In genomic region chr14:63893701-63894458, GRCh38 we compare ENCODE assay signal across 11 cellular contexts. TPM values are rescaled to one million over a fixed set of nuclear protein-coding genes. Genes with fewer than 3 reads are reported as not detected.
DNase-seq lines count a peak whose midpoint lies in the region; ATAC-seq and TF ChIP-seq lines count a peak whose summit lies in the region.
"Had no signal": no experiment of that assay in that cellular context is flagged by ENCODE, and none has a peak within 500 bp of the region (broad histone marks: within the 10 kb centered on the region; RNA-seq: fewer than 3 reads in every experiment).

No MANE protein-coding gene starts in this region.

- peaks cover 35% of the 10 kb centered on the region for H3K4me1 Mint-ChIP-seq in nephron progenitor cell

- no peak overlapping the region for H3K4me3 ChIP-seq in AG09309 (ENCODE audit: control insufficient read depth, low read depth, low read length)
- H3K4me3 ChIP-seq in fibroblast of the aortic adventitia (ENCODE audit: low read depth, low read length): no peak overlapping the region
- H3K4me3 ChIP-seq: HAP-1 had no signal

- H3K9me3 Mint-ChIP-seq in nephron progenitor cell: no peaks in the 10 kb centered on the region

- ATAC-seq in omental fat pad (ENCODE audit: low FRiP score): peak; percentile 88
- ATAC-seq in GM21367 (IDR thresholded peaks at IDR 0.05; ENCODE audit: unreplicated experiment): no peak

- TF ChIP-seq CTCF in AG09309 (IDR thresholded peaks at IDR 0.05; ENCODE audit: control insufficient read depth, insufficient read depth, low read depth, low read length, missing control alignments) (no peak), fibroblast of the aortic adventitia (IDR thresholded peaks at IDR 0.05; ENCODE audit: insufficient read depth, low read length) (no peak), omental fat pad (IDR thresholded peaks at IDR 0.05) (no peak), nephron progenitor cell (IDR thresholded peaks at IDR 0.05) (no peak)

- no peak overlapping the region for H3K4me3 Mint-ChIP-seq in nephron progenitor cell

- peaks cover 2% of the 10 kb centered on the region for H3K27me3 Mint-ChIP-seq in nephron progenitor cell (ENCODE audit: low read depth, poor library complexity)

- H3K36me3 Mint-ChIP-seq in nephron progenitor cell (ENCODE audit: low read depth): peaks cover 6% of the 10 kb centered on the region

- DNase-seq in AG09309 (ENCODE audit: low read depth) (peak; percentile 82), RPMI7951 (ENCODE audit: low read depth) (peak; percentile 31), fibroblast of the aortic adventitia (ENCODE audit: low read depth) (peak; percentile 100), omental fat pad (ENCODE audit: low spot score) (no peak), nephron progenitor cell (no peak), germinal center (ENCODE audit: low spot score) (no peak), T-helper 9 cell (no peak)
- DNase-seq: DMS79, NCI-H1436 treated with DMSO at 0.1 percent for 48 hours had no signal

- no peak overlapping the region for H3K27ac Mint-ChIP-seq in nephron progenitor cell

RNA-seq across cellular contexts. Expression of gene SYNE2, which starts 41.1 kb away (rescaled TPM):
- total RNA-seq in RPMI7951 (2014; rRNA removed; shearing (Covaris generic)): 22.2 and 24.2 TPM in 2 replicates
- total RNA-seq in fibroblast of the aortic adventitia (ENCODE audit: low replicate concordance): 25.8 and 42.9 TPM in 2 replicates
- 100 to 1,000 TPM; 162 to 274 (median 207) TPM for total RNA-seq in omental fat pad

Comparison
In these comparisons a context has a peak if more than half of its experiments do, and no peak if none do; other contexts are left out.
1. DNase-seq: peak in AG09309 (single experiment), RPMI7951 (single experiment) and fibroblast of the aortic adventitia (single experiment); none in omental fat pad (single experiment), nephron progenitor cell (single experiment), germinal center (single experiment) and T-helper 9 cell (single experiment).